8 cellular contexts compared by ENCODE assay signal in the genomic region with DNA sequence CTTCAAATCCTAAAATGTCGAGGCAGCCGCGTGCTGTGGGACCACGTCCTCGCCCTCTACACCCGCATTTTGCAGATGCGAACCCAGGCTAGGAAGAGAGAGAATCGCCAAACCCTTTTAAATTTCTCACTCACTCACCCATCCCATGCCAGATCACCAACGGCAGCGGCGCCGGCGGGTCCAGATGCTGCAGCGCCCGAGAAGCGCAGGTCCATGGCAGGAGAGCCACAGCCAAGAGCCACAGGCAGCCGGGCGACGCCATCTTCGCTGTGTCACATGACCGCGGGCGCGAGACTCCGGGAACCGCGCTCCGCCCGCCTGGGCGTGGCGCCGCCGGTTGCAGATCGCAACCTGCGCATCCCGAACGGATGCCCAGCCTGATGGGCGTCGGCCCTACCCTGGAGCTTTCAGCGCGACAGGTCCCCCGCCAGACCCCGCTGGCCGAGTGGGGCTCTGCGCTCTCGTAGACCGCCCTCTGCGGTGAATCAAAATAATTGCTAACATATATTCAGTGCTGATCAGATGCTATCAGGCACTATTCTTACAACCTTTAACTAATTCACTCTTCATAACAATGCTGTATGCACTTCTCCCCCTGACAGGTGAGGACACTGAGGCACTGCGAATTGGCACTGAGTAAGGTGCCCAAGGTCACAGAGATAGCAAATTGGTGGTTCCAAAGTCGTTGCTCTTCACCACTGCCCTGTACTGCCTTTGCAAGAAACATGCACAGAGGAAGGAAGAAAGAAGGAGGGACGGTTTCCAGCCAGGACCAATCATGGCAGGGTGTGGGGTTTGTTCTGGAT. TPM values are rescaled to one million over a fixed set of nuclear protein-coding genes. Genes with fewer than 3 reads are reported as not detected.
DNase-seq lines count a peak whose midpoint lies in the region; ATAC-seq and FAIRE-seq lines count a peak whose summit lies in the region.

A gene (minus strand): TSS at position 276 of the 806 bp plus-strand sequence. CDS start 14 bp downstream, at position 262.

- no peak for FAIRE-seq in HTR-8/SVneo (lab: Jason Lieb, UNC)

- peak within 1 kb of the TSS; percentile 41 to 72 for H3K27ac ChIP-seq in esophagus (ENCODE audit: low read depth in 2 of 2, low read length in 1 of 2)

- H3K4me3 ChIP-seq in esophagus (ENCODE audit: low read depth in 1 of 2, low read length in 2 of 2) (peak within 1 kb of the TSS; percentile 58 to 77), mucosa of stomach (ENCODE audit: low read length) (peak within 1 kb of the TSS; percentile 90)

- WGBS in esophagus, 2 donors: 1% methylated on average over 51 of the region's 51 CpGs

- H3K36me3 ChIP-seq in esophagus (ENCODE audit: control insufficient read depth in 2 of 2, insufficient read depth in 2 of 2, low read length in 1 of 2): peaks cover 0 to under 1% of the 10 kb centered on the region in 2 donors
- no peaks in the 10 kb centered on the region for H3K36me3 ChIP-seq in mucosa of stomach (ENCODE audit: control insufficient read depth, insufficient read depth, low read length)

- H3K9me3 ChIP-seq in esophagus (ENCODE audit: control insufficient read depth in 2 of 2, insufficient read depth in 1 of 2, low read depth in 1 of 2, low read length in 1 of 2): no peaks in the 10 kb centered on the region
- no peaks in the 10 kb centered on the region for H3K9me3 ChIP-seq in mucosa of stomach (ENCODE audit: control insufficient read depth, low read length)

- peak within 1 kb of the TSS; percentile 76 for H3K9ac ChIP-seq in mucosa of stomach (ENCODE audit: low read length)

- H3K4me1 ChIP-seq in esophagus (ENCODE audit: control insufficient read depth in 2 of 2, insufficient read depth in 2 of 2, low read length in 1 of 2) (no peaks in the 10 kb centered on the region), mucosa of stomach (ENCODE audit: control insufficient read depth, insufficient read depth, low read length) (peaks cover 4% of the 10 kb centered on the region)

- peak; percentile 6 to 86 (median 74) for DNase-seq in C1 segment of cervical spinal cord (lab: John Stamatoyannopoulos, UW)
- DNase-seq in HTR-8/SVneo (ENCODE audit: insufficient read length, low spot score): peak; percentile 70
- peak; percentile 81 for DNase-seq in OCI-M1 (lab: John Stamatoyannopoulos, UW)
- DNase-seq in activated T-cell treated with anti-CD3 and anti-CD28 coated beads, Interleukin-2, amount 50 U/mL, for 1 hour: peak; percentile 81
- DNase-seq in stimulated activated CD8-positive, alpha-beta memory T cell treated with anti-CD3 and anti-CD28 coated beads, Interleukin-4, amount 100 ng/mL, for 48 hours: peak; percentile 84

- H3K27me3 ChIP-seq in esophagus (ENCODE audit: control insufficient read depth in 1 of 2, insufficient read depth in 2 of 2, low read length in 2 of 2) (no peaks in the 10 kb centered on the region), mucosa of stomach (ENCODE audit: control insufficient read depth, insufficient read depth, low read length) (no peaks in the 10 kb centered on the region)

- ATAC-seq in GM19372 (IDR thresholded peaks at IDR 0.05; ENCODE audit: low read depth, unreplicated experiment): peak; percentile 77

RNA-seq across cellular contexts. Expression of the gene that starts here (rescaled TPM):
- polyA plus RNA-seq in esophagus: 10 to 100 TPM; 20.3 to 25.1 TPM

Comparison
In these comparisons a context has a peak if more than half of its experiments do, and no peak if none do; other contexts are left out.
1. Peak in every context shown above with its lines: DNase-seq, ATAC-seq, H3K4me3 ChIP-seq and H3K27ac ChIP-seq.